Comparison of ENCODE assay signal across 25 cellular contexts in the genomic region with DNA sequence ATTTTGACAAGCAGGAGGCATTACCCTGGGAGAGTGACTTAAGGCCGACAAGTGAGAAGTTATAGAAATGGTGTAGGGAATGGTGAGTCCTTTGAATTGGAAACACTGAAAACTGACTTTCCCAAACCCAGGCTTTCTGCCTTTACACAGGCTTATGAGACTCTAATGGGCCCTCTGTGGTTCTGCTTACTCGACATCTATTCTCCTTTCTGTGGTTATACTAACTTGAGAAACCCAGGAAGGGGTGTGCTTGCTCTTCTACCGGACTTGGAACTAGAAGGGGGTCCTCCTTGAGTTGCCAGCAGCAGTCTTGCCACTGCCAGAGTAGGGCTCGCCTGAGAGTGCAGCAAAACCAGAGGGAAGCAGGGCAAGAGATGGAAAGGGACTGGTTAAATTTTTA.
DNase-seq lines count a peak whose midpoint lies in the region; ATAC-seq and TF ChIP-seq lines count a peak whose summit lies in the region.
"Had no signal": no experiment of that assay in that cellular context is flagged by ENCODE, and none has a peak within 500 bp of the region (broad histone marks: within the 10 kb centered on the region; RNA-seq: fewer than 3 reads in every experiment).

No MANE protein-coding gene starts in this region.

- TF ChIP-seq CTCF in DND-41 (IDR thresholded peaks at IDR 0.05; ENCODE audit: borderline replicate concordance, extremely low read depth, low read length, poor library complexity, severe bottlenecking) = no peak
- TF ChIP-seq CTCF in natural killer cell (IDR thresholded peaks at IDR 0.05) = no peak

- ATAC-seq in DND-41 (ENCODE audit: insufficient read depth, low read depth) (0 out of 3 replicates have a peak, but pooled peaks have one; percentile 19), natural killer cell (no peak), HG02610 (IDR thresholded peaks at IDR 0.05; ENCODE audit: unreplicated experiment) (no peak)
- ATAC-seq: A549, HepG2, left colon, right lobe of liver, Right ventricle myocardium inferior had no signal

- no peak overlapping the region for H3K27ac ChIP-seq in DND-41 (ENCODE audit: low read length)
- H3K27ac ChIP-seq in SJCRH30 = no peak overlapping the region
- H3K27ac ChIP-seq: A549, parathyroid adenoma, right lobe of liver had no signal

- peaks cover 76% of the 10 kb centered on the region for H3K36me3 Mint-ChIP-seq in activated CD4-positive, alpha-beta T cell treated with anti-CD3 and anti-CD28 coated beads, Interleukin-2, amount 10 ng/mL, durations not matched to agents 7 days and 5 days (ENCODE audit: low read depth)
- H3K36me3 Mint-ChIP-seq in activated T-helper 2 cell treated with anti-CD3 and anti-CD28 coated beads, Interferon-gamma antibody, Interleukin-2, Interleukin-4, amounts not matched to agents 10 μg/mL and 5 μg/mL and 100 μg/mL, durations not matched to agents 14 hours and 24 hours and 36 hours (ENCODE audit: low read depth) = peaks cover 53% of the 10 kb centered on the region
- H3K36me3 Mint-ChIP-seq in natural killer cell = peaks cover 9% of the 10 kb centered on the region

- no peak overlapping the region for H3K4me3 Mint-ChIP-seq in activated CD4-positive, alpha-beta T cell treated with anti-CD3 and anti-CD28 coated beads, Interleukin-2, amount 10 ng/mL, durations not matched to agents 7 days and 5 days
- no peak overlapping the region for H3K4me3 Mint-ChIP-seq in activated T-helper 2 cell treated with anti-CD3 and anti-CD28 coated beads, Interferon-gamma antibody, Interleukin-2, Interleukin-4, amounts not matched to agents 10 μg/mL and 5 μg/mL and 100 μg/mL, durations not matched to agents 14 hours and 24 hours and 36 hours (ENCODE audit: low read depth)
- no peak overlapping the region for H3K4me3 Mint-ChIP-seq in natural killer cell

- intact Hi-C loops in activated T-helper 2 cell treated with anti-CD3 and anti-CD28 coated beads, Interferon-gamma antibody, Interleukin-2, Interleukin-4, amounts not matched to agents 10 μg/mL and 5 μg/mL and 100 μg/mL, durations not matched to agents 14 hours and 24 hours and 36 hours (cut with micrococcal nuclease) = no loop called here
- intact Hi-C loops in natural killer cell (cut with micrococcal nuclease) = no loop called here

- no peaks in the 10 kb centered on the region for H3K27me3 Mint-ChIP-seq in activated CD4-positive, alpha-beta T cell treated with anti-CD3 and anti-CD28 coated beads, Interleukin-2, amount 10 ng/mL, durations not matched to agents 7 days and 5 days
- H3K27me3 Mint-ChIP-seq in activated T-helper 2 cell treated with anti-CD3 and anti-CD28 coated beads, Interferon-gamma antibody, Interleukin-2, Interleukin-4, amounts not matched to agents 10 μg/mL and 5 μg/mL and 100 μg/mL, durations not matched to agents 14 hours and 24 hours and 36 hours (ENCODE audit: low read depth) = no peaks in the 10 kb centered on the region
- H3K27me3 Mint-ChIP-seq in natural killer cell (ENCODE audit: low read depth in 2 of 2) = no peaks in the 10 kb centered on the region

- H3K9me3 ChIP-seq in DND-41 (ENCODE audit: insufficient read depth, low read length, severe bottlenecking) (no peaks in the 10 kb centered on the region), SJCRH30 (replicated peaks) (no peaks in the 10 kb centered on the region)
- H3K9me3 ChIP-seq: A549, BE2C, right lobe of liver had no signal

- H3K36me3 ChIP-seq in DND-41 (ENCODE audit: insufficient read depth, low read length) (no peaks in the 10 kb centered on the region; the same call in 1 of the 2 replicates), SJCRH30 (no peaks in the 10 kb centered on the region)
- H3K36me3 ChIP-seq: BE2C, right lobe of liver had no signal

- H3K27ac Mint-ChIP-seq in activated CD4-positive, alpha-beta T cell treated with anti-CD3 and anti-CD28 coated beads, Interleukin-2, amount 10 ng/mL, durations not matched to agents 7 days and 5 days = peak overlapping the region; percentile 42
- peak overlapping the region; percentile 24 for H3K27ac Mint-ChIP-seq in activated T-helper 2 cell treated with anti-CD3 and anti-CD28 coated beads, Interferon-gamma antibody, Interleukin-2, Interleukin-4, amounts not matched to agents 10 μg/mL and 5 μg/mL and 100 μg/mL, durations not matched to agents 14 hours and 24 hours and 36 hours
- peak overlapping the region; percentile 74 to 75 for H3K27ac Mint-ChIP-seq in natural killer cell

- no peaks in the 10 kb centered on the region for H3K27me3 ChIP-seq in DND-41 (ENCODE audit: insufficient read depth, low read length, poor library complexity)
- H3K27me3 ChIP-seq in SJCRH30 = 0 out of 2 replicates have a peak, but pooled peaks cover 3% of the 10 kb centered on the region
- H3K27me3 ChIP-seq: right lobe of liver had no signal

- H3K9me3 Mint-ChIP-seq in activated CD4-positive, alpha-beta T cell treated with anti-CD3 and anti-CD28 coated beads, Interleukin-2, amount 10 ng/mL, durations not matched to agents 7 days and 5 days = no peaks in the 10 kb centered on the region
- H3K9me3 Mint-ChIP-seq in activated T-helper 2 cell treated with anti-CD3 and anti-CD28 coated beads, Interferon-gamma antibody, Interleukin-2, Interleukin-4, amounts not matched to agents 10 μg/mL and 5 μg/mL and 100 μg/mL, durations not matched to agents 14 hours and 24 hours and 36 hours = no peaks in the 10 kb centered on the region
- H3K9me3 Mint-ChIP-seq in natural killer cell = no peaks in the 10 kb centered on the region

- peaks cover 87% of the 10 kb centered on the region for H3K4me1 Mint-ChIP-seq in activated CD4-positive, alpha-beta T cell treated with anti-CD3 and anti-CD28 coated beads, Interleukin-2, amount 10 ng/mL, durations not matched to agents 7 days and 5 days
- peaks cover 58% of the 10 kb centered on the region for H3K4me1 Mint-ChIP-seq in activated T-helper 2 cell treated with anti-CD3 and anti-CD28 coated beads, Interferon-gamma antibody, Interleukin-2, Interleukin-4, amounts not matched to agents 10 μg/mL and 5 μg/mL and 100 μg/mL, durations not matched to agents 14 hours and 24 hours and 36 hours (ENCODE audit: low read depth)
- H3K4me1 Mint-ChIP-seq in natural killer cell = peaks cover 65 to 74% of the 10 kb centered on the region in 2 donors

- no peak overlapping the region for H3K9ac ChIP-seq in DND-41 (ENCODE audit: low read depth, low read length)
- H3K9ac ChIP-seq: parathyroid adenoma had no signal

- no peak for DNase-seq in activated CD4-positive, alpha-beta T cell treated with anti-CD3 and anti-CD28 coated beads, Interleukin-2, amount 10 ng/mL, durations not matched to agents 7 days and 5 days
- no peak for DNase-seq in activated CD4-positive, alpha-beta T cell treated with anti-CD3 and anti-CD28 coated beads, Interleukin-2, amount 50 U/mL, for 1 hour
- no peak for DNase-seq in DND-41
- DNase-seq in activated T-helper 2 cell treated with anti-CD3 and anti-CD28 coated beads, Interferon-gamma antibody, Interleukin-2, Interleukin-4, amounts not matched to agents 10 μg/mL and 5 μg/mL and 100 μg/mL, durations not matched to agents 14 hours and 24 hours and 36 hours (ENCODE audit: low spot score) = no peak
- DNase-seq in natural killer cell = no peak
- no peak for DNase-seq in cortex of kidney (lab: John Stamatoyannopoulos, UW)
- no peak for DNase-seq in SJCRH30
- DNase-seq: activated CD4-positive, alpha-beta T cell treated with anti-CD3 and anti-CD28 coated beads for 48 hours; amygdala; BE2C; dermis blood vessel endothelial cell; GOT3; left colon; mesendoderm; NCI-H1105 treated with DMSO at 0.1 percent for 48 hours; NCI-H2029 treated with DMSO at 0.1 percent for 48 hours; NCI-H345; NCI-H82; OCI-M1; right lobe of liver had no signal

- no peaks in the 10 kb centered on the region for H4K20me1 ChIP-seq in DND-41 (ENCODE audit: insufficient read depth, low read length)

- H2AFZ ChIP-seq in DND-41 (ENCODE audit: low read depth, low read length) = no peak overlapping the region
- H2AFZ ChIP-seq: parathyroid adenoma had no signal

- no peaks in the 10 kb centered on the region for H3K79me2 ChIP-seq in DND-41 (ENCODE audit: insufficient read depth, low read length)
- H3K79me2 ChIP-seq: parathyroid adenoma had no signal

- H3K4me3 ChIP-seq in DND-41 (ENCODE audit: low read depth in 1 of 2, low read length in 2 of 2) (no peak overlapping the region), SJCRH30 (no peak overlapping the region)
- H3K4me3 ChIP-seq: A549, right lobe of liver had no signal

- POLR2A ChIA-PET in activated CD4-positive, alpha-beta T cell treated with anti-CD3 and anti-CD28 coated beads, Interleukin-2, amount 10 ng/mL, durations not matched to agents 7 days and 5 days (lab: Charles Lee) = no interaction called here

- H3K4me2 ChIP-seq in DND-41 (ENCODE audit: insufficient read depth, low read length) = no peak overlapping the region
- H3K4me2 ChIP-seq: A549 had no signal

- no peaks in the 10 kb centered on the region for H3K4me1 ChIP-seq in DND-41 (ENCODE audit: insufficient read depth, low read length)
- H3K4me1 ChIP-seq in SJCRH30 = no peaks in the 10 kb centered on the region
- H3K4me1 ChIP-seq: A549, BE2C, parathyroid adenoma, right lobe of liver had no signal

- CTCF ChIA-PET in activated CD4-positive, alpha-beta T cell treated with anti-CD3 and anti-CD28 coated beads, Interleukin-2, amount 10 ng/mL, durations not matched to agents 7 days and 5 days (lab: Charles Lee) = no interaction called here

Comparison
In these comparisons a context has a peak if more than half of its experiments do, and no peak if none do; other contexts are left out.
1. H3K27ac Mint-ChIP-seq: peak in every context shown above with its lines; median percentile 74 in natural killer cell; 42 in activated CD4-positive, alpha-beta T cell treated with anti-CD3 and anti-CD28 coated beads, Interleukin-2, amount 10 ng/mL, durations not matched to agents 7 days and 5 days; 24 in activated T-helper 2 cell treated with anti-CD3 and anti-CD28 coated beads, Interferon-gamma antibody, Interleukin-2, Interleukin-4, amounts not matched to agents 10 μg/mL and 5 μg/mL and 100 μg/mL, durations not matched to agents 14 hours and 24 hours and 36 hours.